Comparison of ENCODE assay signal across 8 cellular contexts in the genomic region with DNA sequence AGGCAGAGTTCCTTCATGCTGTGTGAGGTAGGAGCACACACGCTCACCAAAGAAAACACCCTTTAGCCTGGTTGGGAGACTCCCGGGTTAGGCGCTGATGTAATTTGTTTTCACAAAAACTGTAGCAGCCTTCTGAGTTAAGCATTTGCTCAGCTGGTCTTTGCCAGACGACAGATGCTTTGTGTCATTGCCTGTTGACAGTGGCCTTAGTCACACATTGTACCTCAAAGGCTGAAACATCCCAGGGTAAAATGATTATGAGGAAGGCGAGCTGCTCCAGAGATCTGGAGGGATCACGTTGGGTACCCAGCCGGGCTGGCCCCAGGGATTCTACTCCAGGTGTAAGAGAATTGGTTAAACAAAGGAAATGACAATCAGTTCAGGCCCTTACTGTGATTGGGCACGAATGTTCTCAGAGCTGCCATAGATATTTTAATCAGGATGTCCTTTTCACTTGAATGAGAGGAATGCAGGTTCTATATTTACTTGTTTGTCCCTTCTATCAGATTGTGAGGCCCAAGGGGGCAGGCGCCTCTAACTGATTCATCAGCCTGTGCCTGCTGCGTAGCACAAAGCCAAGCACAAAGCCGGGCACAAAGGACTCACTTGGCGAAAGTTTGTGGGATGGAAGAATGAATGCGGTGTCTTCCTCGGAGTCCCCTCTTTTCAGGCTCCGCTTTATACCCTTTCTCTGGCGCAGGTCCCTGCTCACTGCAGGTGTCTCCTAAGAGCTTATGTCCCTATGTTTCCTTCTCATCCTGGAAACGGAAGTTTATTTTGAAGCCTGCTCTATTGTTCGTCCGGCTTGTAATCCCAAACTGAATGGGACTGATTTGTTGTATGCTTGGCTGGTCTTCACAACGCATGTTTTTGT. TPM values are rescaled to one million over a fixed set of nuclear protein-coding genes. Genes with fewer than 3 reads are reported as not detected.
DNase-seq lines count a peak whose midpoint lies in the region; ATAC-seq and TF ChIP-seq lines count a peak whose summit lies in the region.

No MANE protein-coding gene starts in this region.

- TF ChIP-seq CTCF in fibroblast of pulmonary artery (IDR thresholded peaks at IDR 0.05; ENCODE audit: low read length, missing control alignments) (no peak), omental fat pad (IDR thresholded peaks at IDR 0.05) (no peak)

- H3K27me3 ChIP-seq in NT2/D1 (ENCODE audit: insufficient read depth, insufficient read length) = no peaks in the 10 kb centered on the region

- H3K9ac ChIP-seq in NT2/D1 (ENCODE audit: insufficient read length, low read depth) = peak overlapping the region; percentile 66

- H3K9me3 ChIP-seq in NT2/D1 (ENCODE audit: insufficient read depth, low read length) = 0 out of 2 replicates have a peak, but pooled peaks cover 3% of the 10 kb centered on the region

- DNase-seq in Daoy (ENCODE audit: low read depth) (peak; percentile 88), NT2/D1 (ENCODE audit: low read depth, low spot score) (peak; percentile 94), fibroblast of pulmonary artery (ENCODE audit: low read depth) (peak; percentile 92), omental fat pad (ENCODE audit: low spot score) (no peak), activated gamma-delta T cell treated with Interleukin-2 at 50 U/mL for 16 hours (no peak)
- no peak for DNase-seq in activated CD4-positive, alpha-beta T cell treated with anti-CD3 and anti-CD28 coated beads, Interleukin-2, amount 50 U/mL, for 48 hours

- no peaks in the 10 kb centered on the region for H3K36me3 ChIP-seq in NT2/D1 (ENCODE audit: insufficient read depth, insufficient read length, low read length)

- H3K4me3 ChIP-seq in NT2/D1 (ENCODE audit: insufficient read length, low read depth) (no peak overlapping the region), fibroblast of pulmonary artery (replicated peaks; ENCODE audit: low read depth, low read length) (no peak overlapping the region)

- peak; percentile 16 for ATAC-seq in omental fat pad (ENCODE audit: low FRiP score)
- ATAC-seq in GM21786 (IDR thresholded peaks at IDR 0.05; ENCODE audit: unreplicated experiment) = no peak
- no peak for ATAC-seq in HG03460 (IDR thresholded peaks at IDR 0.05; ENCODE audit: unreplicated experiment)

- H3K4me1 ChIP-seq in NT2/D1 (ENCODE audit: insufficient read depth, insufficient read length) = no peaks in the 10 kb centered on the region

RNA-seq across cellular contexts. Expression of a gene that starts 47.1 kb away (rescaled TPM):
- total RNA-seq in Daoy (2014; rRNA removed; shearing (Covaris generic)) = 16.3 and 26.2 TPM in 2 replicates
- 1,000 to 10,000 TPM in 1 of 4 donors, 100 to 1,000 TPM in 3; 233 to 1,099 (median 623) TPM for total RNA-seq in omental fat pad

RNA-seq across cellular contexts. Expression of a gene that starts 58.0 kb away (rescaled TPM):
- total RNA-seq in Daoy (2014; rRNA removed; shearing (Covaris generic)) = 19.4 and 23.4 TPM in 2 replicates
- 100 to 1,000 TPM in 1 of 4 donors, 10 to 100 TPM in 3; 53.8 to 125 (median 76.4) TPM for total RNA-seq in omental fat pad

Comparison
In these comparisons a context has a peak if more than half of its experiments do, and no peak if none do; other contexts are left out.
1. DNase-seq: peak in Daoy (single experiment), NT2/D1 (single experiment) and fibroblast of pulmonary artery (single experiment); none in omental fat pad (single experiment), activated gamma-delta T cell treated with Interleukin-2 at 50 U/mL for 16 hours (single experiment) and activated CD4-positive, alpha-beta T cell treated with anti-CD3 and anti-CD28 coated beads, Interleukin-2, amount 50 U/mL, for 48 hours (0 of 2).